ENCODE assay signal across 8 cellular contexts in the genomic region with DNA sequence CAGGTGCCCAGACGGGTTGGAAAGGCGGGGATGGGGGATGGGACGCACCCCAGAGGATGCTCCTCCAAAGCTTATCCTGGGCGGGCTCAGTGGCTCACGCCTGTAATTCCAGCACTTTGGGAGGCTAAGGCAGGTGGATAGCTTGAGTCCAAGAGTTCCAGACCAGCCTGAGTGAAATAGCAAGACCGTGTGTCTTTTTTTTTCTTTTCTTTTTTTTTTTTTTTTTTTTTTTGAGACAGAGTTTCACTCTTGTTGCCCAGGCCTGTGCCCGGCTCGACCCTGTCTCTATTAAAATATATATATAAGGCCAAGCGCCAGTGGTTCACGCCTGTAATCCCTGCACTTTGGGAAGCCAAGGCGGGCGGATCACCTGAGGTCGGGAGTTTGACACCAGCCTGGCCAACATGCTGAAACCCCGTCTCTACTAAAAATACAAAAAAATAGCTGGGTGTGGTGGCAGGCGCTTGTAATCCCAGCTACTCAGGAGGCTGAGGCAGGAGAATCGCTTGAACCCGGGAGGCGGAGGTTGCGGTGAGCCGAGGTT. TPM values are rescaled to one million over a fixed set of nuclear protein-coding genes. Genes with fewer than 3 reads are reported as not detected.
A peak's percentile ranks its signal among the peaks of the same experiment; 100 is the strongest.
DNase-seq lines count a peak whose midpoint lies in the region; ATAC-seq and TF ChIP-seq lines count a peak whose summit lies in the region.
"Not testable (repeated sequence)": the region's sequence is repeated elsewhere in the genome, so short reads cannot be mapped to it uniquely, and the experiment has no call there.

No MANE protein-coding gene starts in this region.

- H3K36me3 Mint-ChIP-seq in activated CD4-positive, alpha-beta memory T cell treated with anti-CD3 and anti-CD28 coated beads, Interleukin-2, amount 10 ng/mL, durations not matched to agents 7 days and 5 days (ENCODE audit: low read depth): peaks cover 45% of the 10 kb centered on the region
- peaks cover 16% of the 10 kb centered on the region for H3K36me3 Mint-ChIP-seq in central memory CD8-positive, alpha-beta T cell (ENCODE audit: insufficient read depth)
- H3K36me3 Mint-ChIP-seq in stimulated activated effector memory CD8-positive, alpha-beta T cell treated with anti-CD3 and anti-CD28 coated beads, Interleukin-12 subunit alpha, Interleukin-12 subunit beta, amount 100 ng/mL, for 72 hours: peaks cover 54% of the 10 kb centered on the region

- H3K9me3 ChIP-seq in heart right ventricle: peaks cover 0 to 38% (median 16%) of the 10 kb centered on the region in 11 donors
- H3K9me3 ChIP-seq in muscle layer of colon (ENCODE audit: low read length): not testable (repeated sequence)

- CTCF ChIA-PET in activated CD4-positive, alpha-beta memory T cell treated with anti-CD3 and anti-CD28 coated beads, Interleukin-2, amount 10 ng/mL, durations not matched to agents 7 days and 5 days (lab: Charles Lee): interaction anchor here (0.6 kb wide), 2 partner anchors 83 to 86 kb away, joined by 3 to 6 read pairs; no protein-coding TSS in a partner anchor

- H3K27ac ChIP-seq in heart right ventricle: peak overlapping the region; percentile 84 to 98 (median 96)
- peak overlapping the region; percentile 96 for H3K27ac ChIP-seq in muscle layer of colon (ENCODE audit: low read depth, low read length)

- TF ChIP-seq CTCF in AG09309 (IDR thresholded peaks at IDR 0.05; ENCODE audit: control insufficient read depth, insufficient read depth, low read depth, low read length, missing control alignments); heart right ventricle (IDR thresholded peaks at IDR 0.05): not testable (repeated sequence)

- H3K27me3 Mint-ChIP-seq in activated CD4-positive, alpha-beta memory T cell treated with anti-CD3 and anti-CD28 coated beads, Interleukin-2, amount 10 ng/mL, durations not matched to agents 7 days and 5 days; central memory CD8-positive, alpha-beta T cell: not testable (repeated sequence)

- peak; percentile 46 for ATAC-seq in GM21619 (IDR thresholded peaks at IDR 0.05; ENCODE audit: unreplicated experiment)
- ATAC-seq in central memory CD8-positive, alpha-beta T cell (replicated peaks; ENCODE audit: extremely low read depth, poor library complexity, severe bottlenecking); heart right ventricle; stimulated activated effector memory CD8-positive, alpha-beta T cell treated with anti-CD3 and anti-CD28 coated beads, Interleukin-12 subunit alpha, Interleukin-12 subunit beta, amount 100 ng/mL, for 72 hours: not testable (repeated sequence)

- H3K4me1 Mint-ChIP-seq in activated CD4-positive, alpha-beta memory T cell treated with anti-CD3 and anti-CD28 coated beads, Interleukin-2, amount 10 ng/mL, durations not matched to agents 7 days and 5 days: peaks cover 26% of the 10 kb centered on the region
- H3K4me1 Mint-ChIP-seq in central memory CD8-positive, alpha-beta T cell: peaks cover 27% of the 10 kb centered on the region
- peaks cover 30% of the 10 kb centered on the region for H3K4me1 Mint-ChIP-seq in stimulated activated effector memory CD8-positive, alpha-beta T cell treated with anti-CD3 and anti-CD28 coated beads, Interleukin-12 subunit alpha, Interleukin-12 subunit beta, amount 100 ng/mL, for 72 hours

- peak overlapping the region; percentile 93 for H3K27ac Mint-ChIP-seq in activated CD4-positive, alpha-beta memory T cell treated with anti-CD3 and anti-CD28 coated beads, Interleukin-2, amount 10 ng/mL, durations not matched to agents 7 days and 5 days
- peak overlapping the region; percentile 99 for H3K27ac Mint-ChIP-seq in central memory CD8-positive, alpha-beta T cell (ENCODE audit: low read depth)
- peak overlapping the region; percentile 100 for H3K27ac Mint-ChIP-seq in stimulated activated effector memory CD8-positive, alpha-beta T cell treated with anti-CD3 and anti-CD28 coated beads, Interleukin-12 subunit alpha, Interleukin-12 subunit beta, amount 100 ng/mL, for 72 hours

- peaks cover 0 to 34% (median 4%) of the 10 kb centered on the region in 9 donors for H3K36me3 ChIP-seq in heart right ventricle
- not testable (repeated sequence) for H3K36me3 ChIP-seq in muscle layer of colon (ENCODE audit: insufficient read depth, low read length)

- H3K27me3 ChIP-seq in heart right ventricle; muscle layer of colon (ENCODE audit: control insufficient read depth in 1 of 2, insufficient read depth in 2 of 2, low read length in 2 of 2): not testable (repeated sequence)

- peaks cover 35% of the 10 kb centered on the region for H3K9me3 Mint-ChIP-seq in activated CD4-positive, alpha-beta memory T cell treated with anti-CD3 and anti-CD28 coated beads, Interleukin-2, amount 10 ng/mL, durations not matched to agents 7 days and 5 days
- peaks cover 11% of the 10 kb centered on the region for H3K9me3 Mint-ChIP-seq in central memory CD8-positive, alpha-beta T cell
- peaks cover 15% of the 10 kb centered on the region for H3K9me3 Mint-ChIP-seq in stimulated activated effector memory CD8-positive, alpha-beta T cell treated with anti-CD3 and anti-CD28 coated beads, Interleukin-12 subunit alpha, Interleukin-12 subunit beta, amount 100 ng/mL, for 72 hours

- peak overlapping the region; percentile 93 for H3K9ac ChIP-seq in muscle layer of colon (ENCODE audit: low read length)

- intact Hi-C loops in heart right ventricle (cut with DNase I): loop anchor here in 7 of 10 donors (1.0 to 10.0 kb wide), 6 partner anchors 51 to 109 kb away; partner anchors contain the start of genes ZNF846 (in 4 of the 7) and ZNF561 (in 3 of the 7)

- H3K4me1 ChIP-seq in heart right ventricle: peaks cover 0 to 17% (median 4%) of the 10 kb centered on the region in 9 donors
- H3K4me1 ChIP-seq in muscle layer of colon (ENCODE audit: insufficient read depth, low read length): not testable (repeated sequence)

- 61 to 62% methylated on average over 20 of the region's 20 CpGs for WGBS in heart right ventricle, 2 donors

- H3K4me3 ChIP-seq in AG09309 (ENCODE audit: control insufficient read depth, low read depth, low read length) (peak overlapping the region; percentile 85), heart right ventricle (peak overlapping the region; percentile 55 to 93 (median 74)), muscle layer of colon (ENCODE audit: low read depth in 1 of 2, low read length in 2 of 2) (peak overlapping the region; percentile 67 to 80)

- not testable (repeated sequence) for DNase-seq in AG09309 (ENCODE audit: low read depth); activated CD4-positive, alpha-beta memory T cell treated with anti-CD3 and anti-CD28 coated beads, Interleukin-2, amount 10 ng/mL, durations not matched to agents 7 days and 5 days; central memory CD8-positive, alpha-beta T cell (ENCODE audit: low spot score in 2 of 2); heart right ventricle; stimulated activated effector memory CD8-positive, alpha-beta T cell treated with anti-CD3 and anti-CD28 coated beads, Interleukin-12 subunit alpha, Interleukin-12 subunit beta, amount 100 ng/mL, for 72 hours (ENCODE audit: low spot score in 2 of 2)
- peak; percentile 86 for DNase-seq in NCI-H2227 (lab: John Stamatoyannopoulos, UW; ENCODE audit: unreplicated experiment)

- POLR2A ChIA-PET in activated CD4-positive, alpha-beta memory T cell treated with anti-CD3 and anti-CD28 coated beads, Interleukin-2, amount 10 ng/mL, durations not matched to agents 7 days and 5 days (lab: Charles Lee): interaction anchor here (1.0 to 1.1 kb wide), 2 partner anchors 14 to 93 kb away, joined by 4 to 6 read pairs; partner anchors contain the start of gene ZNF846

- H3K4me3 Mint-ChIP-seq in activated CD4-positive, alpha-beta memory T cell treated with anti-CD3 and anti-CD28 coated beads, Interleukin-2, amount 10 ng/mL, durations not matched to agents 7 days and 5 days: peak overlapping the region; percentile 86
- H3K4me3 Mint-ChIP-seq in central memory CD8-positive, alpha-beta T cell: peak overlapping the region; percentile 96
- peak overlapping the region; percentile 75 for H3K4me3 Mint-ChIP-seq in stimulated activated effector memory CD8-positive, alpha-beta T cell treated with anti-CD3 and anti-CD28 coated beads, Interleukin-12 subunit alpha, Interleukin-12 subunit beta, amount 100 ng/mL, for 72 hours

RNA-seq across cellular contexts. Expression of gene ZNF562, which starts 0.5 kb away (rescaled TPM):
- total RNA-seq in activated CD4-positive, alpha-beta memory T cell treated with anti-CD3 and anti-CD28 coated beads, Interleukin-2, amount 10 ng/mL, durations not matched to agents 7 days and 5 days: 10 to 100 TPM; 18.8 to 22.5 TPM
- total RNA-seq in heart right ventricle: 10 to 100 TPM; 18.8 to 24.3 (median 21.5) TPM
- polyA plus RNA-seq in heart right ventricle: 1 to 10 TPM; 3.4 to 8.1 TPM

RNA-seq across cellular contexts. Expression of gene ZNF561, which starts 54.4 kb away (rescaled TPM):
- 10 to 100 TPM; 27.0 to 29.0 TPM for total RNA-seq in activated CD4-positive, alpha-beta memory T cell treated with anti-CD3 and anti-CD28 coated beads, Interleukin-2, amount 10 ng/mL, durations not matched to agents 7 days and 5 days
- 10 to 100 TPM; 19.1 to 26.6 (median 23.7) TPM for total RNA-seq in heart right ventricle
- 10 to 100 TPM in 1 of 2 donors, 1 to 10 TPM in 1; 8.2 to 18.6 TPM for polyA plus RNA-seq in heart right ventricle
